ENCODE assay signal across 13 cellular contexts in the genomic region with DNA sequence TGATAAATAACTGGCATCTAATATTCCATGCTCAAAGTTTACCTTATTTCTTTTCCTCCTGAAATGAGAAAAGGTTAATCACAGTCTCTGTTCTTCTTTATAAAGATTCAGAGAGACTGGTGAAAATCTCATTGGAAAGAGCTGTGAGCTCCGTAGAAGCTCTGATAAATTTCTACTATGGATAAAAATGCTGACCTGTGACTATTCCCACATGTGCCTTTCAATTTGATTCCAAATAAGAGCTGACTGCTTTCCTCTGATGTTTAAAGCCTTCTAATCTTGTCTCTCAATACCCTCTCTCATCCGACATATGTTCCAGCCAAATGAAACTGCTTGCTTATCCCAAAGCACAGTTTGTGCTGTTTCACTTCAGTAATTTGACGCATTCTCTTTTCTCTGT.
A peak's percentile ranks its signal among the peaks of the same experiment; 100 is the strongest.
DNase-seq lines count a peak whose midpoint lies in the region; ATAC-seq, FAIRE-seq and TF ChIP-seq lines count a peak whose summit lies in the region.
"Had no signal": no experiment of that assay in that cellular context is flagged by ENCODE, and none has a peak within 500 bp of the region (broad histone marks: within the 10 kb centered on the region; RNA-seq: fewer than 3 reads in every experiment).

No MANE protein-coding gene starts in this region.

- H2AFZ ChIP-seq in K562 (ENCODE audit: low read depth, low read length) (no peak overlapping the region), PC-3 (ENCODE audit: low read length) (no peak overlapping the region)
- H2AFZ ChIP-seq: GM23248 had no signal

- no peak overlapping the region for H3K4me2 ChIP-seq in K562 (ENCODE audit: insufficient read depth, low read length)
- H3K4me2 ChIP-seq in PC-3 (ENCODE audit: low read length) = no peak overlapping the region
- H3K4me2 ChIP-seq: BLaER1 had no signal

- no peaks in the 10 kb centered on the region for H3K79me2 ChIP-seq in K562 (ENCODE audit: control insufficient read depth, insufficient read depth, low read length)
- H3K79me2 ChIP-seq in PC-3 (ENCODE audit: low read length) = no peaks in the 10 kb centered on the region

- H4K20me1 ChIP-seq in K562 (replicated peaks; ENCODE audit: control insufficient read depth, insufficient read depth, low read length) (no peaks in the 10 kb centered on the region), PC-3 (ENCODE audit: low read length) (no peaks in the 10 kb centered on the region)
- H4K20me1 ChIP-seq: BLaER1 had no signal

- no peaks in the 10 kb centered on the region for H3K9me1 ChIP-seq in K562 (ENCODE audit: control insufficient read depth, insufficient read depth, low read length)

- in situ Hi-C loops in K562 (cut with MboI) = no loop called here

- 0% methylated on average over 3 of the region's 3 CpGs for WGBS in K562 (ENCODE audit: insufficient coverage, low coverage, missing lambda C conversion rate)

- POLR2A ChIA-PET in K562 (lab: Yijun Ruan, JAX) = no interaction called here
- POLR2A ChIA-PET in PC-3 (lab: Charles Lee; ENCODE audit: unreplicated experiment) = no interaction called here

- H3K9ac ChIP-seq in K562 (ENCODE audit: insufficient read depth in 1 of 2, low read depth in 2 of 2, low read length in 2 of 2) = no peak overlapping the region
- H3K9ac ChIP-seq in PC-3 (ENCODE audit: low read length) = no peak overlapping the region
- H3K9ac ChIP-seq: BLaER1, GM23248 had no signal

- TF ChIP-seq EP300 in K562 (IDR thresholded peaks at IDR 0.05; ENCODE audit: low read length) = no peak

- no peak for TF ChIP-seq POLR2A in K562 (conservative IDR thresholded peaks at IDR 0.05)

- H3K9me2 ChIP-seq in PC-3 (replicated peaks; ENCODE audit: low read length) = no peaks in the 10 kb centered on the region

- ATAC-seq in K562 (no peak), sciatic nerve (peak; percentile 46), PC-3 (no peak), HG02938 (IDR thresholded peaks at IDR 0.05; ENCODE audit: unreplicated experiment) (no peak)
- ATAC-seq: HCT116 had no signal

- H3K9me3 ChIP-seq in K562 (replicated peaks; ENCODE audit: control insufficient read depth, insufficient read depth, low read depth, low read length) (no peaks in the 10 kb centered on the region), PC-3 (ENCODE audit: low read length) (no peaks in the 10 kb centered on the region)
- H3K9me3 ChIP-seq: BLaER1 had no signal

- FAIRE-seq in K562 (lab: Jason Lieb, UNC) = no peak

- no peaks in the 10 kb centered on the region for H3K36me3 ChIP-seq in K562 (ENCODE audit: control insufficient read depth, insufficient read depth, low read length)
- H3K36me3 ChIP-seq in PC-3 (ENCODE audit: low read depth, low read length) = no peaks in the 10 kb centered on the region
- H3K36me3 ChIP-seq: BLaER1 had no signal

- DNase-seq in Ammon's horn (ENCODE audit: low spot score) = peak; percentile 6
- DNase-seq in NCI-H524 (lab: John Stamatoyannopoulos, UW) = peak; percentile 86 to 98
- no peak for DNase-seq in K562 (ENCODE audit: extremely low read depth in 1 of 4, low spot score in 3 of 4)
- no peak for DNase-seq in sciatic nerve (ENCODE audit: low spot score)
- DNase-seq in PC-3 = no peak
- DNase-seq in T-helper 9 cell = no peak
- DNase-seq: Caco-2; CD8-positive, alpha-beta memory T cell; DMS53; GM23248 had no signal

- no peaks in the 10 kb centered on the region for H3K27me3 ChIP-seq in K562 (ENCODE audit: control insufficient read depth in 2 of 2, insufficient read depth in 2 of 2, low read length in 2 of 2)
- peaks cover 42% of the 10 kb centered on the region for H3K27me3 ChIP-seq in PC-3 (ENCODE audit: low read length)
- H3K27me3 ChIP-seq: BLaER1 had no signal

- TF ChIP-seq CTCF in K562 (IDR thresholded peaks at IDR 0.05 in 2 of 3, conservative IDR thresholded peaks at IDR 0.05 in 1 of 3; ENCODE audit: insufficient read depth in 2 of 3, low read depth in 1 of 3, low read length in 3 of 3) (no peak), PC-3 (conservative IDR thresholded peaks at IDR 0.05; ENCODE audit: low read depth, low read length) (no peak)

- no peak for TF ChIP-seq RAD21 in K562 (CRISPR knock-in tag; conservative IDR thresholded peaks at IDR 0.05 in 1 of 2, IDR thresholded peaks at IDR 0.05 in 1 of 2)

- H3K4me3 ChIP-seq in K562 = no peak overlapping the region
- H3K4me3 ChIP-seq in PC-3 (ENCODE audit: low read length) = no peak overlapping the region
- H3K4me3 ChIP-seq: BLaER1, GM23248 had no signal

- no peaks in the 10 kb centered on the region for H3F3A ChIP-seq in PC-3 (ENCODE audit: low read length, unreplicated experiment)

- H3K27ac ChIP-seq in K562 (ENCODE audit: extremely low read depth, low read depth, low read length) (no peak overlapping the region), PC-3 (ENCODE audit: low read length) (no peak overlapping the region)
- H3K27ac ChIP-seq: BLaER1, GM23248 had no signal

- H3K4me1 ChIP-seq in K562 (replicated peaks in 1 of 2; ENCODE audit: control insufficient read depth in 2 of 2, insufficient read depth in 2 of 2, low read length in 2 of 2) (no peaks in the 10 kb centered on the region), PC-3 (ENCODE audit: insufficient read depth, low read length) (no peaks in the 10 kb centered on the region)
- H3K4me1 ChIP-seq: BLaER1, Caco-2 had no signal

- BruUV-seq in K562 (replicated peaks; lab: Mats Ljungman, UMichigan) (no TSS peak), PC-3 (replicated peaks; lab: Mats Ljungman, UMichigan) (no TSS peak)

- CTCF ChIA-PET in K562 (lab: Yijun Ruan, JAX; ENCODE audit: low intra/inter-chr PET ratio) = interaction anchor here (0.6 kb wide), 1 partner anchor 107 kb away, joined by 3 read pairs; no protein-coding TSS in a partner anchor
- CTCF ChIA-PET in PC-3 (lab: Charles Lee) = no interaction called here

- intact Hi-C loops in K562 (cut with micrococcal nuclease) = no loop called here
- intact Hi-C loops in sciatic nerve (cut with DNase I) = no loop called here
- intact Hi-C loops in PC-3 (cut with micrococcal nuclease) = no loop called here

TF ChIP-seq in K562, 482 proteins besides CTCF, POLR2A, EP300 and RAD21 (continues in another document):
- TF ChIP-seq MAFF (IDR thresholded peaks at IDR 0.05; ENCODE audit: low read length) = 0 out of 2 replicates have a peak, but pooled peaks have one; percentile 13
- TF ChIP-seq, protein P1, sequence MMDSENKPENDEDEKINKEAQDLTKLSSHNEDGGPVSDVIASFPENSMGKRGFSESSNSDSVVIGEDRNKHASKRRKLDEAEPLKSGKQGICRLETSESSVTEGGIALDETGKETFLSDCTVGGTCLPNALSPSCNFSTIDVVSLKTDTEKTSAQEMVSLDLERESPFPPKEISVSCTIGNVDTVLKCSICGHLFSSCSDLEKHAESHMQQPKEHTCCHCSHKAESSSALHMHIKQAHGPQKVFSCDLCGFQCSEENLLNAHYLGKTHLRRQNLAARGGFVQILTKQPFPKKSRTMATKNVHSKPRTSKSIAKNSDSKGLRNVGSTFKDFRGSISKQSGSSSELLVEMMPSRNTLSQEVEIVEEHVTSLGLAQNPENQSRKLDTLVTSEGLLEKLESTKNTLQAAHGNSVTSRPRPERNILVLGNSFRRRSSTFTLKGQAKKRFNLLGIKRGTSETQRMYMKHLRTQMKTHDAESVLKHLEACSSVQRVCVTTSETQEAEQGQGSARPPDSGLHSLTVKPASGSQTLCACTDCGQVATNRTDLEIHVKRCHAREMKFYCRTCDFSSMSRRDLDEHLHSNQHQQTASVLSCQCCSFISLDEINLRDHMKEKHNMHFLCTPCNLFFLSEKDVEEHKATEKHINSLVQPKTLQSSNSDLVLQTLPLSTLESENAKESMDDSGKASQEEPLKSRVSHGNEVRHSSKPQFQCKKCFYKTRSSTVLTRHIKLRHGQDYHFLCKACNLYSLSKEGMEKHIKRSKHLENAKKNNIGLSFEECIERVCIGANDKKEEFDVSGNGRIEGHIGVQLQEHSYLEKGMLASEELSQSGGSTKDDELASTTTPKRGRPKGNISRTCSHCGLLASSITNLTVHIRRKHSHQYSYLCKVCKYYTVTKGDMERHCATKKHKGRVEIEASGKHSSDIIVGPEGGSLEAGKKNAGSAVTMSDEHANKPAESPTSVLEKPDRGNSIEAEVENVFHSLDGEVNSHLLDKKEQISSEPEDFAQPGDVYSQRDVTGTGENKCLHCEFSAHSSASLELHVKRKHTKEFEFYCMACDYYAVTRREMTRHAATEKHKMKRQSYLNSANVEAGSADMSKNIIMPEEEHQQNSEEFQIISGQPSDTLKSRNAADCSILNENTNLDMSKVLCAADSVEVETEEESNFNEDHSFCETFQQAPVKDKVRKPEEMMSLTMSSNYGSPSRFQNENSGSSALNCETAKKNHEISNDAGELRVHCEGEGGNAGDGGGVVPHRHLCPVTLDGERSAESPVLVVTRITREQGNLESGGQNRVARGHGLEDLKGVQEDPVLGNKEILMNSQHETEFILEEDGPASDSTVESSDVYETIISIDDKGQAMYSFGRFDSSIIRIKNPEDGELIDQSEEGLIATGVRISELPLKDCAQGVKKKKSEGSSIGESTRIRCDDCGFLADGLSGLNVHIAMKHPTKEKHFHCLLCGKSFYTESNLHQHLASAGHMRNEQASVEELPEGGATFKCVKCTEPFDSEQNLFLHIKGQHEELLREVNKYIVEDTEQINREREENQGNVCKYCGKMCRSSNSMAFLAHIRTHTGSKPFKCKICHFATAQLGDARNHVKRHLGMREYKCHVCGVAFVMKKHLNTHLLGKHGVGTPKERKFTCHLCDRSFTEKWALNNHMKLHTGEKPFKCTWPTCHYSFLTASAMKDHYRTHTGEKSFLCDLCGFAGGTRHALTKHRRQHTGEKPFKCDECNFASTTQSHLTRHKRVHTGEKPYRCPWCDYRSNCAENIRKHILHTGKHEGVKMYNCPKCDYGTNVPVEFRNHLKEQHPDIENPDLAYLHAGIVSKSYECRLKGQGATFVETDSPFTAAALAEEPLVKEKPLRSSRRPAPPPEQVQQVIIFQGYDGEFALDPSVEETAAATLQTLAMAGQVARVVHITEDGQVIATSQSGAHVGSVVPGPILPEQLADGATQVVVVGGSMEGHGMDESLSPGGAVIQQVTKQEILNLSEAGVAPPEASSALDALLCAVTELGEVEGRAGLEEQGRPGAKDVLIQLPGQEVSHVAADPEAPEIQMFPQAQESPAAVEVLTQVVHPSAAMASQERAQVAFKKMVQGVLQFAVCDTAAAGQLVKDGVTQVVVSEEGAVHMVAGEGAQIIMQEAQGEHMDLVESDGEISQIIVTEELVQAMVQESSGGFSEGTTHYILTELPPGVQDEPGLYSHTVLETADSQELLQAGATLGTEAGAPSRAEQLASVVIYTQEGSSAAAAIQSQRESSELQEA (IDR thresholded peaks at IDR 0.05; ENCODE audit: low read depth) = no peak
- TF ChIP-seq ZNF561 (CRISPR knock-in tag; conservative IDR thresholded peaks at IDR 0.05) = no peak
- TF ChIP-seq ZFP36 (IDR thresholded peaks at IDR 0.05; ENCODE audit: low read depth, low read length, partially characterized antibody) = no peak
- no peak for TF ChIP-seq KDM5B (IDR thresholded peaks at IDR 0.05; ENCODE audit: insufficient replicate concordance, low read depth, low read length)
- no peak for TF ChIP-seq GABPA (tag; conservative IDR thresholded peaks at IDR 0.05; ENCODE audit: low read depth)
- TF ChIP-seq ZNF316 (IDR thresholded peaks at IDR 0.05) = peak; percentile 40; the same call in 1 of the 2 replicates
- TF ChIP-seq MAFG (tag; conservative IDR thresholded peaks at IDR 0.05) = 0 out of 2 replicates have a peak, but pooled peaks have one; percentile 10
- TF ChIP-seq ZKSCAN1 (IDR thresholded peaks at IDR 0.05; ENCODE audit: low read depth, low read length) = no peak

Comparison
In these comparisons a context has a peak if more than half of its experiments do, and no peak if none do; other contexts are left out.
1. DNase-seq: peak in Ammon's horn (single experiment) and NCI-H524 (2 of 2); none in K562 (0 of 4), sciatic nerve (single experiment), PC-3 (single experiment) and T-helper 9 cell (single experiment).